Comparison of ENCODE assay signal across 25 cellular contexts in genomic region chr14:32883189-32883588, GRCh38. TPM values are rescaled to one million over a fixed set of nuclear protein-coding genes. Genes with fewer than 3 reads are reported as not detected.
"Had no signal": no experiment of that assay in that cellular context is flagged by ENCODE, and none has a peak within 500 bp of the region (broad histone marks: within the 10 kb centered on the region; RNA-seq: fewer than 3 reads in every experiment).

No MANE protein-coding gene starts in this region.

- DNase-seq: activated CD4-positive, alpha-beta memory T cell treated with anti-CD3 and anti-CD28 coated beads, Interleukin-2, amount 10 ng/mL, durations not matched to agents 7 days and 5 days; activated CD4-positive, alpha-beta T cell treated with anti-CD3 and anti-CD28 coated beads for 1 hour; activated CD4-positive, alpha-beta T cell treated with anti-CD3 and anti-CD28 coated beads for 4 hours; activated CD4-positive, alpha-beta T cell treated with anti-CD3 and anti-CD28 coated beads, Interleukin-2, amount 10 ng/mL, durations not matched to agents 7 days and 5 days; activated CD4-positive, alpha-beta T cell treated with anti-CD3 and anti-CD28 coated beads, Interleukin-2, amount 50 U/mL, for 4 hours; activated CD8-positive, alpha-beta memory T cell treated with anti-CD3 and anti-CD28 coated beads, Interleukin-2, amount 50 U/mL, for 48 hours; activated gamma-delta T cell; activated naive CD4-positive, alpha-beta T cell; activated naive CD4-positive, alpha-beta T cell treated with anti-CD3 and anti-CD28 coated beads, Interleukin-2, amount 10 ng/mL, durations not matched to agents 7 days and 5 days; activated naive CD8-positive, alpha-beta T cell treated with anti-CD3 and anti-CD28 coated beads, Interleukin-2, amount 10 ng/mL, durations not matched to agents 7 days and 5 days; activated T-cell treated with anti-CD3 and anti-CD28 coated beads for 4 hours; activated T-cell treated with anti-CD3 and anti-CD28 coated beads, Interleukin-2, amount 50 U/mL, for 24 hours; activated T-cell treated with anti-CD3 and anti-CD28 coated beads, Interleukin-2, amount 50 U/mL, for 72 hours; caudate nucleus; colonic mucosa; effector CD8-positive, alpha-beta T cell; foreskin fibroblast; head of caudate nucleus; T-helper 1 cell; T-helper 17 cell had no signal

- ATAC-seq: activated naive CD4-positive, alpha-beta T cell treated with anti-CD3 and anti-CD28 coated beads, Interleukin-2, amount 50 U/mL, for 72 hours; activated T-cell treated with anti-CD3 and anti-CD28 coated beads, Interleukin-2, amount 50 U/mL, for 72 hours; esophagus mucosa; T-helper 17 cell; WTC11 had no signal

- H3K4me1 ChIP-seq: ascending aorta, colonic mucosa had no signal

- H3K9me3 ChIP-seq: ascending aorta, colonic mucosa had no signal

- H3K27ac ChIP-seq: ascending aorta, colonic mucosa, VCaP had no signal

- H3K4me3 ChIP-seq: ascending aorta, colonic mucosa had no signal

- H3K27me3 ChIP-seq: ascending aorta, colonic mucosa had no signal

- H3K36me3 ChIP-seq: ascending aorta, colonic mucosa had no signal

RNA-seq across cellular contexts. Expression of gene NPAS3, which starts 55.5 kb away (rescaled TPM):
- total RNA-seq: activated CD4-positive, alpha-beta memory T cell treated with anti-CD3 and anti-CD28 coated beads, Interleukin-2, amount 10 ng/mL, durations not matched to agents 7 days and 5 days; activated CD4-positive, alpha-beta T cell treated with anti-CD3 and anti-CD28 coated beads, Interleukin-2, amount 10 ng/mL, durations not matched to agents 7 days and 5 days; activated naive CD4-positive, alpha-beta T cell treated with anti-CD3 and anti-CD28 coated beads, Interleukin-2, amount 50 U/mL, for 72 hours; activated naive CD8-positive, alpha-beta T cell treated with anti-CD3 and anti-CD28 coated beads, Interleukin-2, amount 10 ng/mL, durations not matched to agents 7 days and 5 days; activated T-cell treated with anti-CD3 and anti-CD28 coated beads, Interleukin-2, amount 50 U/mL, for 72 hours; ascending aorta; T-helper 17 cell had no signal
